20 cellular contexts compared by ENCODE assay signal in genomic region chr10:15792777-15793176, GRCh38.
DNase-seq lines count a peak whose midpoint lies in the region; ATAC-seq and TF ChIP-seq lines count a peak whose summit lies in the region.
"Had no signal": no experiment of that assay in that cellular context is flagged by ENCODE, and none has a peak within 500 bp of the region (broad histone marks: within the 10 kb centered on the region; RNA-seq: fewer than 3 reads in every experiment).

No MANE protein-coding gene starts in this region.

- peaks cover 35 to 55% (median 51%) of the 10 kb centered on the region in 10 experiments for H3K4me1 ChIP-seq in BLaER1 treated with 17β-estradiol and CSF1 and Interleukin-3, amounts not matched to agents 10 nM and 100 nM
- H3K4me1 ChIP-seq in colonic mucosa (no peaks in the 10 kb centered on the region), muscle layer of duodenum (ENCODE audit: control insufficient read depth in 1 of 2, insufficient read depth in 2 of 2, low read length in 2 of 2) (peaks cover 4 to 15% of the 10 kb centered on the region in 2 donors), uterus (peaks cover 0 to 14% of the 10 kb centered on the region in 2 donors)
- H3K4me1 ChIP-seq: Caco-2 had no signal

- TF ChIP-seq POLR2A in uterus (IDR thresholded peaks at IDR 0.05) = no peak

- no peak overlapping the region for H3K27ac Mint-ChIP-seq in naive thymus-derived CD8-positive, alpha-beta T cell
- H3K27ac Mint-ChIP-seq: B cell; CD4-positive, alpha-beta memory T cell had no signal

- H3K9ac ChIP-seq in BLaER1 treated with 17β-estradiol and CSF1 and Interleukin-3, amounts not matched to agents 10 nM and 100 nM = no peak overlapping the region
- no peak overlapping the region for H3K9ac ChIP-seq in colonic mucosa (ENCODE audit: low read depth in 2 of 2, low read length in 2 of 2)

- H3K4me2 ChIP-seq in BLaER1 treated with 17β-estradiol and CSF1 and Interleukin-3, amounts not matched to agents 10 nM and 100 nM = peak overlapping the region in 8 of 11 experiments; percentile 34 to 77 (median 66); a peak in 12 of 22 replicates

- H3K9me3 Mint-ChIP-seq in naive thymus-derived CD8-positive, alpha-beta T cell = no peaks in the 10 kb centered on the region
- H3K9me3 Mint-ChIP-seq: CD4-positive, alpha-beta memory T cell had no signal

- H3K27me3 ChIP-seq in BLaER1 treated with 17β-estradiol and CSF1 and Interleukin-3, amounts not matched to agents 10 nM and 100 nM = no peaks in the 10 kb centered on the region
- H3K27me3 ChIP-seq in colonic mucosa (no peaks in the 10 kb centered on the region), muscle layer of duodenum (ENCODE audit: low read depth, low read length) (no peaks in the 10 kb centered on the region), uterus (no peaks in the 10 kb centered on the region)
- H3K27me3 ChIP-seq: MG63 had no signal

- no peaks in the 10 kb centered on the region for H3K9me3 ChIP-seq in BLaER1 treated with 17β-estradiol and CSF1 and Interleukin-3, amounts not matched to agents 10 nM and 100 nM (replicated peaks in 1 of 11)
- no peaks in the 10 kb centered on the region for H3K9me3 ChIP-seq in colonic mucosa
- H3K9me3 ChIP-seq in muscle layer of duodenum (ENCODE audit: control insufficient read depth in 1 of 2, low read length in 2 of 2) = no peaks in the 10 kb centered on the region
- H3K9me3 ChIP-seq in uterus = no peaks in the 10 kb centered on the region
- H3K9me3 ChIP-seq: Caco-2, MG63 had no signal

- DNase-seq in colonic mucosa = no peak
- DNase-seq in uterus = no peak
- no peak for DNase-seq in posterior cingulate gyrus
- no peak for DNase-seq in naive thymus-derived CD8-positive, alpha-beta T cell
- DNase-seq: Caco-2; CD4-positive, alpha-beta memory T cell; DMS 273 treated with DMSO at 0.1 percent for 48 hours; DMS79 treated with DMSO at 0.1 percent for 48 hours; H7; NCI-H1417; NCI-H1694 treated with DMSO at 0.1 percent for 48 hours; NCI-H2081 treated with DMSO at 0.1 percent for 48 hours; NCI-H2171 treated with DMSO at 0.1 percent for 48 hours; NCI-H524 treated with DMSO at 0.1 percent for 48 hours; OCI-M1 had no signal

- H3K27me3 Mint-ChIP-seq in naive thymus-derived CD8-positive, alpha-beta T cell = no peaks in the 10 kb centered on the region
- H3K27me3 Mint-ChIP-seq: B cell; CD4-positive, alpha-beta memory T cell had no signal

- H3K27ac ChIP-seq in BLaER1 treated with 17β-estradiol and CSF1 and Interleukin-3, amounts not matched to agents 10 nM and 100 nM = no peak overlapping the region
- H3K27ac ChIP-seq in colonic mucosa = peak overlapping the region; percentile 10
- peak overlapping the region; percentile 62 for H3K27ac ChIP-seq in muscle layer of duodenum (ENCODE audit: low read length)
- peak overlapping the region; percentile 64 to 76 for H3K27ac ChIP-seq in uterus

- TF ChIP-seq CTCF in colonic mucosa (IDR thresholded peaks at IDR 0.05) = no peak
- no peak for TF ChIP-seq CTCF in uterus (IDR thresholded peaks at IDR 0.05)

- peaks cover 12 to 69% (median 31%) of the 10 kb centered on the region in 11 experiments; a peak in 19 of 22 replicates for H3K36me3 ChIP-seq in BLaER1 treated with 17β-estradiol and CSF1 and Interleukin-3, amounts not matched to agents 10 nM and 100 nM
- H3K36me3 ChIP-seq in colonic mucosa (no peaks in the 10 kb centered on the region), muscle layer of duodenum (ENCODE audit: control insufficient read depth in 1 of 2, insufficient read depth in 2 of 2, low read length in 2 of 2) (peaks cover 9 to 10% of the 10 kb centered on the region in 2 donors), uterus (no peaks in the 10 kb centered on the region)

- H4K20me1 ChIP-seq in BLaER1 treated with 17β-estradiol and CSF1 and Interleukin-3, amounts not matched to agents 10 nM and 100 nM = peaks cover 0 to 14% (median 0%) of the 10 kb centered on the region in 11 experiments; a peak in 3 of 22 replicates

- intact Hi-C loops in colonic mucosa (cut with DNase I) (no loop called here), uterus (cut with DNase I; ENCODE audit: low total_unique reads) (no loop called here), posterior cingulate gyrus (cut with DNase I) (no loop called here)

- ATAC-seq in GM18517 (IDR thresholded peaks at IDR 0.05; ENCODE audit: unreplicated experiment) = no peak
- no peak for ATAC-seq in naive thymus-derived CD8-positive, alpha-beta T cell

- H3K36me3 Mint-ChIP-seq in naive thymus-derived CD8-positive, alpha-beta T cell = peaks cover 15 to 81% (median 44%) of the 10 kb centered on the region in 3 donors

- no peak overlapping the region for H3K4me3 Mint-ChIP-seq in naive thymus-derived CD8-positive, alpha-beta T cell
- H3K4me3 Mint-ChIP-seq: B cell; CD4-positive, alpha-beta memory T cell had no signal

- H3K4me1 Mint-ChIP-seq in naive thymus-derived CD8-positive, alpha-beta T cell = peaks cover 0 to 6% (median 0%) of the 10 kb centered on the region in 4 donors
- H3K4me1 Mint-ChIP-seq: B cell had no signal

- H3K4me3 ChIP-seq in BLaER1 treated with 17β-estradiol and CSF1 and Interleukin-3, amounts not matched to agents 10 nM and 100 nM = no peak overlapping the region
- H3K4me3 ChIP-seq in colonic mucosa (no peak overlapping the region), muscle layer of duodenum (ENCODE audit: low read depth in 1 of 2, low read length in 2 of 2) (no peak overlapping the region), uterus (no peak overlapping the region)
- H3K4me3 ChIP-seq: MG63 had no signal

- POLR2A ChIA-PET in naive thymus-derived CD8-positive, alpha-beta T cell (lab: Charles Lee) = no interaction called here

Comparison
In these comparisons a context has a peak if more than half of its experiments do, and no peak if none do; other contexts are left out.
1. H3K27ac ChIP-seq: peak in colonic mucosa (single experiment), muscle layer of duodenum (single experiment) and uterus (2 of 2); none in BLaER1 treated with 17β-estradiol and CSF1 and Interleukin-3, amounts not matched to agents 10 nM and 100 nM (0 of 11).